Comparison of ENCODE assay signal across 8 cellular contexts in the genomic region with DNA sequence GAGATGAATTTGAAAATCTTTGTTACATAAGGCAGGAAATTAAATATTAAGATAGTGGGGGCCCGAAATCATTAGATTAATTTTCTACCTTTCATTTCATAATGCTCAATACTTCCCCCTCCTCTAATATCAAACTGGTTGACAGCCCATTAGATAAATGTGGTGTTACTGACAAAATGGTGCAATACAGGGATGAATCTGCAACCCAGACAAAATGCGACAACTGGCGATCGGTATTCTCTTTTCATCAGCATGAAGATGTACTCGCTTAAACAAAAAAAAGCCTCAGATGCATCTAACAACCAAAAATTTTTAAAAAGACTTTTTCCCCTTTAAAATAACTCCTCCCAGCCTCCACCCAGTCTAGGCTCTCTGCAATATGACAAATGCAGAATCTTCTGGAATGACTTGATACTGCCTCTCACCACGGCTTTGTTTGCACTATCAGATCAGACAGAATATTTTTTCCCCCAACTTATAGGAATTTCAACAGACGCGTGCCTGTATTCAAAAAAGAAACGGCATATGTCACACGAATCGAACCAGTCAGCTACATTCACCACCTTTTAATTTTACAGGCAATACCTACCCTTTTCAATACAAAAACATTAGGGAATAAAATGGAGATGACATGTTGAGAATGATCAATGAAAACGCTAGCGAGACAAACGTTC. TPM values are rescaled to one million over a fixed set of nuclear protein-coding genes. Genes with fewer than 3 reads are reported as not detected.
DNase-seq lines count a peak whose midpoint lies in the region; ATAC-seq, FAIRE-seq and TF ChIP-seq lines count a peak whose summit lies in the region.

No MANE protein-coding gene starts in this region.

- peak overlapping the region; percentile 71 for H3K4me3 ChIP-seq in CD8-positive, alpha-beta memory T cell (ENCODE audit: low read length)

- peak overlapping the region; percentile 93 to 99 (median 96) for H3K27ac Mint-ChIP-seq in CD8-positive, alpha-beta memory T cell
- peak overlapping the region; percentile 90 to 98 (median 95) for H3K27ac Mint-ChIP-seq in naive thymus-derived CD8-positive, alpha-beta T cell

- H3K9me3 Mint-ChIP-seq in CD8-positive, alpha-beta memory T cell, result no peaks in the 10 kb centered on the region
- no peaks in the 10 kb centered on the region for H3K9me3 Mint-ChIP-seq in naive thymus-derived CD8-positive, alpha-beta T cell

- CTCF ChIA-PET in CD8-positive, alpha-beta memory T cell (lab: Charles Lee), result no interaction called here

- peaks cover 41% of the 10 kb centered on the region for H3K4me1 ChIP-seq in CD8-positive, alpha-beta memory T cell (ENCODE audit: insufficient read depth, low read length)

- DNase-seq in CD8-positive, alpha-beta memory T cell, result peak in 1 of 5 donors; percentile 1
- DNase-seq in NCI-H1694 (lab: John Stamatoyannopoulos, UW) (peak; percentile 41), NCI-H345 (lab: John Stamatoyannopoulos, UW) (no peak), GM19240 (ENCODE audit: insufficient read length, low spot score) (no peak), D721Med (ENCODE audit: insufficient read length, low spot score) (no peak)
- no peak for DNase-seq in naive thymus-derived CD8-positive, alpha-beta T cell

- H3K27ac ChIP-seq in CD8-positive, alpha-beta memory T cell (ENCODE audit: low read depth, low read length), result peak overlapping the region; percentile 88
- H3K27ac ChIP-seq in cingulate gyrus (ENCODE audit: low read depth, low read length), result peak overlapping the region; percentile 100

- peaks cover 9 to 31% (median 10%) of the 10 kb centered on the region in 3 donors for H3K36me3 Mint-ChIP-seq in CD8-positive, alpha-beta memory T cell
- H3K36me3 Mint-ChIP-seq in naive thymus-derived CD8-positive, alpha-beta T cell, result peaks cover 0 to 26% (median 16%) of the 10 kb centered on the region in 3 donors

- no peak for TF ChIP-seq CTCF in D721Med (IDR thresholded peaks at IDR 0.05; ENCODE audit: insufficient read depth, missing control alignments)

- H3K27me3 ChIP-seq in CD8-positive, alpha-beta memory T cell (ENCODE audit: insufficient read depth, low read length, poor library complexity, severe bottlenecking), result no peaks in the 10 kb centered on the region

- peaks cover 0 to 2% of the 10 kb centered on the region in 2 donors for H3K27me3 Mint-ChIP-seq in CD8-positive, alpha-beta memory T cell
- H3K27me3 Mint-ChIP-seq in naive thymus-derived CD8-positive, alpha-beta T cell, result no peaks in the 10 kb centered on the region

- no peaks in the 10 kb centered on the region for H3K9me3 ChIP-seq in CD8-positive, alpha-beta memory T cell (ENCODE audit: low read length)

- peaks cover 40 to 47% (median 44%) of the 10 kb centered on the region in 3 donors for H3K4me1 Mint-ChIP-seq in CD8-positive, alpha-beta memory T cell
- H3K4me1 Mint-ChIP-seq in naive thymus-derived CD8-positive, alpha-beta T cell, result peaks cover 15 to 51% (median 44%) of the 10 kb centered on the region in 4 donors

- POLR2A ChIA-PET in CD8-positive, alpha-beta memory T cell (lab: Charles Lee), result interaction anchor here (0.6 to 2.7 kb wide), 6 partner anchors 24 to 54 kb away, joined by 3 to 62 read pairs (median 5); no protein-coding TSS in a partner anchor
- POLR2A ChIA-PET in naive thymus-derived CD8-positive, alpha-beta T cell (lab: Charles Lee), result interaction anchor here (0.6 to 2.2 kb wide), 4 partner anchors 8 to 310 kb away, joined by 3 to 7 read pairs (median 4); a partner anchor contains a TSS

- H3K36me3 ChIP-seq in CD8-positive, alpha-beta memory T cell (ENCODE audit: insufficient read depth, low read length), result no peaks in the 10 kb centered on the region

- FAIRE-seq in D721Med (lab: Jason Lieb, UNC), result no peak

- H3K4me3 Mint-ChIP-seq in CD8-positive, alpha-beta memory T cell, result peak overlapping the region; percentile 91 to 99 (median 95)
- H3K4me3 Mint-ChIP-seq in naive thymus-derived CD8-positive, alpha-beta T cell, result peak overlapping the region; percentile 93 to 99 (median 96)

- no peak for ATAC-seq in naive thymus-derived CD8-positive, alpha-beta T cell
- no peak for ATAC-seq in HG03196 (IDR thresholded peaks at IDR 0.05; ENCODE audit: unreplicated experiment)

RNA-seq across cellular contexts. Expression of a gene that starts 1.3 kb away (rescaled TPM):
- 100 to 1,000 TPM; 149 to 151 TPM for total RNA-seq in CD8-positive, alpha-beta memory T cell
- polyA plus RNA-seq in CD8-positive, alpha-beta memory T cell, result 2.1 TPM
- total RNA-seq in naive thymus-derived CD8-positive, alpha-beta T cell, result 10 to 100 TPM; 36.5 to 38.2 TPM
- 1 to 10 TPM; 1.4 to 1.9 (median 1.7) TPM for polyA plus RNA-seq in naive thymus-derived CD8-positive, alpha-beta T cell

RNA-seq across cellular contexts. Expression of a gene that starts 52.0 kb away (rescaled TPM):
- total RNA-seq in CD8-positive, alpha-beta memory T cell, result under 1 TPM; 0.35 to 0.55 TPM
- 0.17 TPM for polyA plus RNA-seq in CD8-positive, alpha-beta memory T cell
- not detected for total RNA-seq in naive thymus-derived CD8-positive, alpha-beta T cell
- polyA plus RNA-seq in naive thymus-derived CD8-positive, alpha-beta T cell, result under 1 TPM in 2 of 3 donors, not detected in 1; 0.62 to 0.85 TPM

RNA-seq across cellular contexts. Expression of a gene that starts 55.0 kb away (rescaled TPM):
- total RNA-seq in CD8-positive, alpha-beta memory T cell, result 10 to 100 TPM; 80.7 to 84.1 TPM
- 74.7 TPM for polyA plus RNA-seq in CD8-positive, alpha-beta memory T cell
- 10 to 100 TPM; 48.5 to 49.4 TPM for total RNA-seq in naive thymus-derived CD8-positive, alpha-beta T cell
- 100 to 1,000 TPM in 2 of 3 donors, 10 to 100 TPM in 1; 96.4 to 128 (median 125) TPM for polyA plus RNA-seq in naive thymus-derived CD8-positive, alpha-beta T cell
